In the genomic region with DNA sequence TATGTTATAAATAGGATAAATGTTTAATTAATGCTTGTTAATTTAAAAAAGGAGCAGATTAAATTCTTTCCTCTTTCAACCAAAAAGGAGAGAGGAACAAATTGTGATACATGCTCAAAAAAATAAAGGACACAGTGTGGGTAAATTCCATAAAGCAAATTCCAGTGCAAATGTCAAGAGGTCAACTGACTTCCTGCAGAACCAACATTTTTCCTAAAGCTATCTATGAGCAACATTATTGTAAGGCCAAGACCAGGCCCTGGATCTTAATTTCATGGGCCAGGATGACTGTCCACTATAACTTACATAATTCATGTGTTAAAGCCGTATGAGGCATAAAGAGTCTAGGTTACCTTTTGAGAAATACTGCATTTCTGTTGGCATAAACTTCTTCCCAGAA, we compare ENCODE assay signal across 34 cellular contexts.
"Had no signal": no experiment of that assay in that cellular context is flagged by ENCODE, and none has a peak within 500 bp of the region (broad histone marks: within the 10 kb centered on the region; RNA-seq: fewer than 3 reads in every experiment).

No MANE protein-coding gene starts in this region.

- H3K4me3 ChIP-seq: MG63 had no signal

- H3K27ac ChIP-seq: KMS-11 had no signal

- H3K9ac ChIP-seq: KMS-11 had no signal

- H3K9me3 ChIP-seq: MG63 had no signal

- H3K36me3 ChIP-seq: MG63 had no signal

- H3K27me3 ChIP-seq: MG63 had no signal

- DNase-seq: Karpas-422, Kasumi-1, MG63, MM.1S, MV-4-11, NCI-H1048, NCI-H1092, NCI-H1092 treated with DMSO at 0.1 percent for 48 hours, NCI-H1105, NCI-H1105 treated with DMSO at 0.1 percent for 48 hours, NCI-H1417, NCI-H1417 treated with DMSO at 0.1 percent for 48 hours, NCI-H1436, NCI-H1436 treated with DMSO at 0.1 percent for 48 hours, NCI-H146, NCI-H1694, NCI-H1694 treated with DMSO at 0.1 percent for 48 hours, NCI-H187 treated with DMSO at 0.1 percent for 48 hours, NCI-H1930, NCI-H2029, NCI-H2029 treated with DMSO at 0.1 percent for 48 hours, NCI-H2081, NCI-H2081 treated with DMSO at 0.1 percent for 48 hours, NCI-H2107, NCI-H2171, NCI-H2227 treated with DMSO at 0.1 percent for 48 hours, NCI-H226, NCI-H345, NCI-H446, NCI-H446 treated with DMSO at 0.1 percent for 48 hours, NCI-H510A, NCI-H510A treated with DMSO at 0.1 percent for 48 hours, NCI-H524 had no signal
